In the genomic region with DNA sequence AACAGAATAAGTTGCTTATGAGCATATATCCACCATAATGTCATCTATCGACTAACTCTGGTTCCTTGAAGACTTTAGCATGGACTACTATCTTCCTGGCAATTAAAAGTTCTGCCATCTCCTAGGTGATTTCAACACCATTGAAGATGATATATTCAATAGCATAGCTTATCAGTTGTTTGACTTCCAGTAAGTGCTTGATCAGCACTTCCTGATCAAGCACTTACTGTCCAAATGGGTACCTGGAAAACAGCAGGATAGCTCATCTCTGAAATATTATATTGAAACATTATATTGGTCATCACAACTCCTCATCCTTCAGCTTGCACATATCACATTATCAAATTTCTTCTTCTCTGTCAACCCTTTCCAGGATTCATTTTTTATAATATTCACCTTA, we compare ENCODE assay signal across 29 cellular contexts.
"Had no signal": no experiment of that assay in that cellular context is flagged by ENCODE, and none has a peak within 500 bp of the region (broad histone marks: within the 10 kb centered on the region; RNA-seq: fewer than 3 reads in every experiment).

No MANE protein-coding gene starts in this region.

- H3K4me3 ChIP-seq: ascending aorta, cardiac muscle cell had no signal

- DNase-seq: activated B cell treated with CpG ODN at 0.5 μM for 24 hours; activated CD4-positive, alpha-beta memory T cell treated with anti-CD3 and anti-CD28 coated beads for 36 hours; activated CD4-positive, alpha-beta T cell treated with anti-CD3 and anti-CD28 coated beads for 4 hours; activated CD4-positive, alpha-beta T cell treated with anti-CD3 and anti-CD28 coated beads, Interleukin-2, amount 10 ng/mL, durations not matched to agents 24 days and 14 days; activated CD4-positive, alpha-beta T cell treated with anti-CD3 and anti-CD28 coated beads, Interleukin-2, amount 50 U/mL, for 1 hour; activated CD4-positive, alpha-beta T cell treated with anti-CD3 and anti-CD28 coated beads, Interleukin-2, amount 50 U/mL, for 4 hours; activated CD4-positive, CD25-positive, alpha-beta regulatory T cell treated with anti-CD3 and anti-CD28 coated beads, Interleukin-2, amount 50 U/mL, for 72 hours; activated CD8-positive, alpha-beta memory T cell treated with anti-CD3 and anti-CD28 coated beads, Interleukin-2, amount 50 U/mL, for 4 hours; activated CD8-positive, alpha-beta T cell treated with anti-CD3 and anti-CD28 coated beads for 36 hours; activated effector memory CD4-positive, alpha-beta T cell treated with Interleukin-2 at 50 U/mL for 16 hours; activated gamma-delta T cell; activated naive CD4-positive, alpha-beta T cell treated with anti-CD3 and anti-CD28 coated beads, Interleukin-2, amount 10 ng/mL, durations not matched to agents 7 days and 5 days; activated naive CD4-positive, alpha-beta T cell treated with Interleukin-2 at 50 U/mL for 16 hours; activated naive CD8-positive, alpha-beta T cell treated with anti-CD3 and anti-CD28 coated beads, Interleukin-2, amount 10 ng/mL, durations not matched to agents 7 days and 5 days; activated naive CD8-positive, alpha-beta T cell treated with anti-CD3 and anti-CD28 coated beads, Interleukin-2, amount 50 U/mL, for 24 hours; activated T-cell treated with anti-CD3 and anti-CD28 coated beads for 4 hours; activated T-cell treated with anti-CD3 and anti-CD28 coated beads, Interleukin-2, amount 50 U/mL, for 1 hour; activated T-cell treated with anti-CD3 and anti-CD28 coated beads, Interleukin-2, amount 50 U/mL, for 4 hours; amygdala; anterior cingulate cortex; caudate nucleus; cerebellar nuclear complex; T-helper 2 cell; T-helper 9 cell had no signal

- FAIRE-seq: bronchial epithelial cell, TTC549 had no signal

- H3K4me1 ChIP-seq: ascending aorta had no signal

- H3K27ac ChIP-seq: ascending aorta, cardiac muscle cell, VCaP had no signal

- H3K9me3 ChIP-seq: ascending aorta had no signal

- H3K36me3 ChIP-seq: ascending aorta, cardiac muscle cell had no signal

- ATAC-seq: activated CD8-positive, alpha-beta T cell treated with anti-CD3 and anti-CD28 coated beads for 36 hours; activated naive CD8-positive, alpha-beta T cell treated with anti-CD3 and anti-CD28 coated beads, Interleukin-2, amount 50 U/mL, for 24 hours; activated T-cell treated with anti-CD3 and anti-CD28 coated beads, Interleukin-2, amount 50 U/mL, for 4 hours had no signal

- H3K27me3 ChIP-seq: ascending aorta, cardiac muscle cell had no signal
